13 cellular contexts compared by ENCODE assay signal in genomic region chr10:119020627-119020946, GRCh38. TPM values are rescaled to one million over a fixed set of nuclear protein-coding genes. Genes with fewer than 3 reads are reported as not detected.
A peak's percentile ranks its signal among the peaks of the same experiment; 100 is the strongest.
DNase-seq lines count a peak whose midpoint lies in the region; ATAC-seq, FAIRE-seq and TF ChIP-seq lines count a peak whose summit lies in the region.
"Had no signal": no experiment of that assay in that cellular context is flagged by ENCODE, and none has a peak within 500 bp of the region (broad histone marks: within the 10 kb centered on the region; RNA-seq: fewer than 3 reads in every experiment).

No MANE protein-coding gene starts in this region.

- H3K4ac ChIP-seq in neuronal stem cell (ENCODE audit: low read length): no peak overlapping the region

- H3K27ac Mint-ChIP-seq in CD4-positive, alpha-beta T cell: no peak overlapping the region
- H3K27ac Mint-ChIP-seq: stimulated activated memory B cell treated with anti-CD40 and anti-IgM and Interleukin-4, amounts not matched to agents 10 μg/mL and 1 μg/mL and 100 μg/mL, for 72 hours had no signal

- CTCF ChIA-PET in CD4-positive, alpha-beta T cell (lab: Charles Lee): no interaction called here

- H3K27me3 Mint-ChIP-seq in CD4-positive, alpha-beta T cell: peaks cover 10% of the 10 kb centered on the region

- no peak overlapping the region for H2BK15ac ChIP-seq in neuronal stem cell (ENCODE audit: low read length)

- no peak overlapping the region for H2AK5ac ChIP-seq in neuronal stem cell (ENCODE audit: low read depth, low read length)

- H3K4me3 ChIP-seq in adrenal gland (no peak overlapping the region), neuronal stem cell (ENCODE audit: low read length in 2 of 2) (no peak overlapping the region), mucosa of descending colon (no peak overlapping the region)

- H2BK5ac ChIP-seq in neuronal stem cell (ENCODE audit: low read length): no peak overlapping the region

- no peak for FAIRE-seq in H54 (lab: Jason Lieb, UNC)
- FAIRE-seq: D721Med, small intestine had no signal

- H3K9me3 ChIP-seq in adrenal gland (replicated peaks in 1 of 3): no peaks in the 10 kb centered on the region
- no peaks in the 10 kb centered on the region for H3K9me3 ChIP-seq in neuronal stem cell (replicated peaks in 1 of 2; ENCODE audit: control insufficient read depth in 2 of 2, insufficient read depth in 1 of 2, low read depth in 1 of 2, low read length in 2 of 2)
- no peaks in the 10 kb centered on the region for H3K9me3 ChIP-seq in mucosa of descending colon
- no peaks in the 10 kb centered on the region for H3K9me3 ChIP-seq in CD4-positive, alpha-beta T cell (ENCODE audit: control insufficient read depth, low read length)

- TF ChIP-seq CTCF in adrenal gland (IDR thresholded peaks at IDR 0.05) (no peak), mucosa of descending colon (IDR thresholded peaks at IDR 0.05) (no peak)
- no peak for TF ChIP-seq CTCF in CD4-positive, alpha-beta T cell (IDR thresholded peaks at IDR 0.05)

- ATAC-seq in HG02981 (IDR thresholded peaks at IDR 0.05; ENCODE audit: unreplicated experiment) (no peak), mucosa of descending colon (no peak)
- no peak for ATAC-seq in CD4-positive, alpha-beta T cell (ENCODE audit: poor library complexity)
- ATAC-seq: stimulated activated memory B cell treated with anti-CD40 and anti-IgM and Interleukin-4, amounts not matched to agents 10 μg/mL and 1 μg/mL and 100 μg/mL, for 72 hours had no signal

- H3K36me3 ChIP-seq in adrenal gland (replicated peaks in 1 of 2) (no peaks in the 10 kb centered on the region), neuronal stem cell (replicated peaks in 1 of 2; ENCODE audit: control insufficient read depth in 2 of 2, insufficient read depth in 2 of 2, low read length in 2 of 2) (no peaks in the 10 kb centered on the region), mucosa of descending colon (ENCODE audit: low read depth) (no peaks in the 10 kb centered on the region)

- TF ChIP-seq POLR2A in H54 (IDR thresholded peaks at IDR 0.05; ENCODE audit: low read depth, low read length) (no peak), adrenal gland (IDR thresholded peaks at IDR 0.05) (peak in 1 of 2 donors; percentile 14)

- H3K4me3 Mint-ChIP-seq in CD4-positive, alpha-beta T cell: no peak overlapping the region
- H3K4me3 Mint-ChIP-seq: naive B cell; stimulated activated memory B cell treated with anti-CD40 and anti-IgM and Interleukin-4, amounts not matched to agents 10 μg/mL and 1 μg/mL and 100 μg/mL, for 72 hours had no signal

- no peaks in the 10 kb centered on the region for H3K9me3 Mint-ChIP-seq in CD4-positive, alpha-beta T cell

- no peaks in the 10 kb centered on the region for H3K79me1 ChIP-seq in neuronal stem cell (ENCODE audit: low read depth, low read length)

- H3K14ac ChIP-seq in neuronal stem cell (ENCODE audit: low read length): no peak overlapping the region

- DNase-seq in COLO668 (lab: John Stamatoyannopoulos, UW; ENCODE audit: unreplicated experiment): peak; percentile 1
- peak; percentile 49 for DNase-seq in H54 (ENCODE audit: insufficient read length, low spot score)
- peak in 6 of 7 donors; percentile 62 to 90 (median 72) for DNase-seq in adrenal gland
- no peak for DNase-seq in neuronal stem cell (ENCODE audit: low spot score)
- no peak for DNase-seq in mucosa of descending colon
- no peak for DNase-seq in CD4-positive, alpha-beta T cell
- DNase-seq: naive B cell, NCI-H1048, NCI-H748 treated with DMSO at 0.1 percent for 48 hours, small intestine had no signal

- H3K23ac ChIP-seq in neuronal stem cell (ENCODE audit: low read depth, low read length, poor library complexity): no peak overlapping the region

- POLR2A ChIA-PET in CD4-positive, alpha-beta T cell (lab: Charles Lee): no interaction called here

- no peaks in the 10 kb centered on the region for H3K4me1 Mint-ChIP-seq in CD4-positive, alpha-beta T cell (ENCODE audit: low read depth)
- H3K4me1 Mint-ChIP-seq: naive B cell had no signal

- H2BK12ac ChIP-seq in neuronal stem cell (ENCODE audit: low read length): no peak overlapping the region

- H3K27ac ChIP-seq in adrenal gland (peak overlapping the region in 1 of 5 donors; percentile 16), neuronal stem cell (replicated peaks; ENCODE audit: low read length) (no peak overlapping the region)
- no peak overlapping the region for H3K27ac ChIP-seq in CD4-positive, alpha-beta T cell (ENCODE audit: low read depth, low read length)

- H4K91ac ChIP-seq in neuronal stem cell (ENCODE audit: low read depth, low read length, poor library complexity): peak overlapping the region; percentile 30

- no peaks in the 10 kb centered on the region for H3K36me3 Mint-ChIP-seq in CD4-positive, alpha-beta T cell (ENCODE audit: low read depth)
- H3K36me3 Mint-ChIP-seq: stimulated activated memory B cell treated with anti-CD40 and anti-IgM and Interleukin-4, amounts not matched to agents 10 μg/mL and 1 μg/mL and 100 μg/mL, for 72 hours had no signal

- no peak overlapping the region for H3K9ac ChIP-seq in neuronal stem cell (ENCODE audit: low read depth, low read length, poor library complexity)

- intact Hi-C loops in adrenal gland (cut with DNase I): loop anchor here in 1 of 2 donors (10.0 kb wide), 1 partner anchor 456 kb away; no protein-coding TSS in a partner anchor
- intact Hi-C loops in mucosa of descending colon (cut with DNase I, micrococcal nuclease): no loop called here
- intact Hi-C loops in CD4-positive, alpha-beta T cell (cut with DNase I, micrococcal nuclease): no loop called here

- H3K4me1 ChIP-seq in adrenal gland (replicated peaks in 1 of 2) (peaks cover 0 to 6% of the 10 kb centered on the region in 2 donors), neuronal stem cell (ENCODE audit: control insufficient read depth in 2 of 2, insufficient read depth in 1 of 2, low read depth in 1 of 2, low read length in 2 of 2) (peaks cover 3 to 13% of the 10 kb centered on the region in 2 donors), mucosa of descending colon (ENCODE audit: low read depth) (no peaks in the 10 kb centered on the region)

- no peak overlapping the region for H3K4me2 ChIP-seq in neuronal stem cell (ENCODE audit: insufficient read depth, low read length, poor library complexity, severe bottlenecking)

- no peaks in the 10 kb centered on the region for H3K27me3 ChIP-seq in adrenal gland
- peaks cover 0 to 28% (median 0%) of the 10 kb centered on the region in 3 experiments for H3K27me3 ChIP-seq in neuronal stem cell (ENCODE audit: control insufficient read depth in 3 of 3, insufficient read depth in 3 of 3, low read depth in 1 of 3, low read length in 3 of 3)
- H3K27me3 ChIP-seq in CD4-positive, alpha-beta T cell (ENCODE audit: control insufficient read depth, insufficient read depth, low read length): no peaks in the 10 kb centered on the region

- H3K18ac ChIP-seq in neuronal stem cell (ENCODE audit: low read length): peak overlapping the region; percentile 71

- no peak overlapping the region for H4K8ac ChIP-seq in neuronal stem cell (ENCODE audit: low read depth, low read length)

- WGBS in adrenal gland, 4 donors: 8 to 36% (median 21%) methylated on average over 2 of the region's 2 CpGs
- WGBS in neuronal stem cell (ENCODE audit: extremely low coverage in 2 of 2, insufficient read length in 2 of 2, insufficient replicate concordance in 1 of 2), 2 donors: no CpG with 5 or more reads among the region's 2 CpGs

- no peak overlapping the region for H2BK120ac ChIP-seq in neuronal stem cell (ENCODE audit: low read depth, low read length)

- H2AFZ ChIP-seq in neuronal stem cell (ENCODE audit: low read length): no peak overlapping the region

RNA-seq across cellular contexts. Expression of gene NANOS1, which starts 8.9 kb away (rescaled TPM):
- total RNA-seq in adrenal gland: 10 to 100 TPM in 4 of 8 donors, 1 to 10 TPM in 4; 4.6 to 38.9 (median 9.4) TPM
- 10 to 100 TPM in 1 of 3 donors, 1 to 10 TPM in 2; 2.8 to 31.7 (median 5.1) TPM for polyA plus RNA-seq in adrenal gland
- 10.7 TPM for polyA plus RNA-seq in neuronal stem cell (2013, experiment 1 of 2)
- 11.1 TPM for polyA plus RNA-seq in neuronal stem cell (2013, experiment 2 of 2)
- 1 to 10 TPM in 1 of 3 donors, under 1 TPM in 2; 0.12 to 2.7 (median 0.43) TPM for total RNA-seq in mucosa of descending colon
- under 1 TPM; 0.08 to 0.14 TPM for total RNA-seq in CD4-positive, alpha-beta T cell

Comparison
In these comparisons a context has a peak if more than half of its experiments do, and no peak if none do; other contexts are left out.
1. DNase-seq: peak in COLO668 (single experiment), H54 (single experiment) and adrenal gland (6 of 7); none in neuronal stem cell (single experiment), mucosa of descending colon (0 of 3) and CD4-positive, alpha-beta T cell (0 of 10).